Comparison of ENCODE assay signal across 19 cellular contexts in the genomic region with DNA sequence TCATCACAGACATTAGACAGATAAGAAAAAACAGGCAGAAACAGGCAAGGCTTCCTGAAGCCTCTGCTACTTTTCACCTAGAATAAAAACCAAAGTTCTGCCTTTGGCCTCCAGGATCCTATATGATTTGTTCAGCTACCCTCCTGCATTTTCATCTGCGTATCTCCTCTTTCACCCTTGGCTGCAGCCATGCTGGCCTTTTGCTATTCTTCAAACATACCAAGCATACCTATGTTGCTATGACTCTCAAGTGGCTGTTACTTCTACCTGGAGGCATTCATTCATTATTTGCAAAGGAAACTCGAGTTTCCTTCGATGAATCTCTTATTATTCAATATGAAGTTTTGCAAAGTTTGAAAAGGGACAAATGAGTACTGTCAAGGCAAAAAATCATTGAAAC.
DNase-seq lines count a peak whose midpoint lies in the region; ATAC-seq and TF ChIP-seq lines count a peak whose summit lies in the region.
"Had no signal": no experiment of that assay in that cellular context is flagged by ENCODE, and none has a peak within 500 bp of the region (broad histone marks: within the 10 kb centered on the region; RNA-seq: fewer than 3 reads in every experiment).

No MANE protein-coding gene starts in this region.

- peak overlapping the region; percentile 57 for H3K4me3 Mint-ChIP-seq in Caco-2 (ENCODE audit: unreplicated experiment)
- no peak overlapping the region for H3K4me3 Mint-ChIP-seq in neural progenitor cell
- no peak overlapping the region for H3K4me3 Mint-ChIP-seq in activated T-cell treated with anti-CD3 and anti-CD28 coated beads, Interleukin-2, amount 50 U/mL, for 24 hours
- H3K4me3 Mint-ChIP-seq: CD8-positive, alpha-beta memory T cell had no signal

- no TSS peak for BruUV-seq in Caco-2 (replicated peaks; lab: Mats Ljungman, UMichigan)
- no TSS peak for BruUV-seq in PC-9 (replicated peaks; lab: Mats Ljungman, UMichigan)
- no TSS peak for BruUV-seq in mammary epithelial cell (replicated peaks; lab: Mats Ljungman, UMichigan)

- H3K4me1 Mint-ChIP-seq in Caco-2 (ENCODE audit: low read depth, unreplicated experiment) (peaks cover 36% of the 10 kb centered on the region), neural progenitor cell (peaks cover 9% of the 10 kb centered on the region)
- no peaks in the 10 kb centered on the region for H3K4me1 Mint-ChIP-seq in activated T-cell treated with anti-CD3 and anti-CD28 coated beads, Interleukin-2, amount 50 U/mL, for 24 hours (ENCODE audit: low read depth)
- H3K4me1 Mint-ChIP-seq: CD8-positive, alpha-beta memory T cell had no signal

- H3K9me3 Mint-ChIP-seq in Caco-2 (ENCODE audit: unreplicated experiment): no peaks in the 10 kb centered on the region
- no peaks in the 10 kb centered on the region for H3K9me3 Mint-ChIP-seq in neural progenitor cell
- no peaks in the 10 kb centered on the region for H3K9me3 Mint-ChIP-seq in activated T-cell treated with anti-CD3 and anti-CD28 coated beads, Interleukin-2, amount 50 U/mL, for 24 hours
- H3K9me3 Mint-ChIP-seq: CD8-positive, alpha-beta memory T cell had no signal

- dilution Hi-C loops in mammary epithelial cell (cut with HindIII; ENCODE audit: low sequenced_read_pairs): no loop called here

- no peak overlapping the region for H3K4me2 ChIP-seq in PC-9
- no peak overlapping the region for H3K4me2 ChIP-seq in neural progenitor cell
- H3K4me2 ChIP-seq in mammary epithelial cell (ENCODE audit: insufficient read depth, low read depth, low read length): no peak overlapping the region
- H3K4me2 ChIP-seq: BLaER1 had no signal

- H3K9ac ChIP-seq in iPS-20b (ENCODE audit: low read depth, low read length) (no peak overlapping the region), neural progenitor cell (no peak overlapping the region), mammary epithelial cell (ENCODE audit: insufficient read depth, low read length) (no peak overlapping the region)
- H3K9ac ChIP-seq: BLaER1 had no signal

- no peaks in the 10 kb centered on the region for H3K27me3 Mint-ChIP-seq in Caco-2 (ENCODE audit: insufficient read depth, unreplicated experiment)
- no peaks in the 10 kb centered on the region for H3K27me3 Mint-ChIP-seq in neural progenitor cell (ENCODE audit: insufficient read depth, low read depth)
- H3K27me3 Mint-ChIP-seq in activated T-cell treated with anti-CD3 and anti-CD28 coated beads, Interleukin-2, amount 50 U/mL, for 24 hours: peaks cover 11% of the 10 kb centered on the region

- no peak overlapping the region for H3K4me3 ChIP-seq in Caco-2 (ENCODE audit: low read depth, low read length)
- no peak overlapping the region for H3K4me3 ChIP-seq in PC-9
- H3K4me3 ChIP-seq in iPS-20b (ENCODE audit: low read length): 0 out of 2 replicates have a peak overlapping the region, but pooled peaks have one; percentile 20
- H3K4me3 ChIP-seq in neural progenitor cell: no peak overlapping the region
- no peak overlapping the region for H3K4me3 ChIP-seq in mammary epithelial cell (replicated peaks in 1 of 3; ENCODE audit: insufficient read depth in 1 of 3, low read depth in 2 of 3, low read length in 3 of 3)
- H3K4me3 ChIP-seq: BLaER1, HAP-1, SK-N-MC had no signal

- no peak for TF ChIP-seq CTCF in Caco-2 (IDR thresholded peaks at IDR 0.05; ENCODE audit: insufficient read depth in 1 of 2, low read depth in 1 of 2, low read length in 1 of 2, severe bottlenecking in 1 of 2, unreplicated experiment in 1 of 2)
- no peak for TF ChIP-seq CTCF in PC-9 (conservative IDR thresholded peaks at IDR 0.05)
- TF ChIP-seq CTCF in neural progenitor cell (IDR thresholded peaks at IDR 0.05): no peak
- no peak for TF ChIP-seq CTCF in mammary epithelial cell (conservative IDR thresholded peaks at IDR 0.05 in 1 of 2, IDR thresholded peaks at IDR 0.05 in 1 of 2; ENCODE audit: extremely low read depth in 1 of 2, insufficient read depth in 1 of 2, low read depth in 1 of 2, low read length in 2 of 2)

- H3K9me2 ChIP-seq in PC-9 (ENCODE audit: insufficient read depth): no peaks in the 10 kb centered on the region

- H3K9me3 ChIP-seq in Caco-2: no peaks in the 10 kb centered on the region
- no peaks in the 10 kb centered on the region for H3K9me3 ChIP-seq in PC-9 (ENCODE audit: insufficient read depth, low read depth)
- H3K9me3 ChIP-seq in iPS-20b (ENCODE audit: insufficient read depth, low read depth, low read length): no peaks in the 10 kb centered on the region
- no peaks in the 10 kb centered on the region for H3K9me3 ChIP-seq in neural progenitor cell (ENCODE audit: low read depth)
- H3K9me3 ChIP-seq in mammary epithelial cell (replicated peaks; ENCODE audit: insufficient read depth, low read length): no peaks in the 10 kb centered on the region
- H3K9me3 ChIP-seq: BLaER1, HAP-1 had no signal

- H3K79me2 ChIP-seq in PC-9 (ENCODE audit: low read depth) (no peaks in the 10 kb centered on the region), neural progenitor cell (ENCODE audit: low read depth) (no peaks in the 10 kb centered on the region), mammary epithelial cell (ENCODE audit: insufficient read depth, low read length) (no peaks in the 10 kb centered on the region)

- H3K36me3 ChIP-seq in Caco-2 (ENCODE audit: control insufficient read depth, insufficient read depth, low read length) (no peaks in the 10 kb centered on the region), PC-9 (ENCODE audit: low read depth) (no peaks in the 10 kb centered on the region), iPS-20b (ENCODE audit: insufficient read depth, low read depth, low read length) (no peaks in the 10 kb centered on the region), neural progenitor cell (no peaks in the 10 kb centered on the region), mammary epithelial cell (ENCODE audit: insufficient read depth, low read length) (no peaks in the 10 kb centered on the region)
- H3K36me3 ChIP-seq: BLaER1, HAP-1 had no signal

- intact Hi-C loops in Caco-2 (cut with micrococcal nuclease; ENCODE audit: unreplicated experiment): no loop called here
- intact Hi-C loops in PC-9 (cut with micrococcal nuclease; ENCODE audit: unreplicated experiment): no loop called here
- intact Hi-C loops in mammary epithelial cell (cut with micrococcal nuclease): no loop called here

- H3F3A ChIP-seq in PC-9 (ENCODE audit: insufficient read depth, low read depth) (no peaks in the 10 kb centered on the region), neural progenitor cell (ENCODE audit: low read depth) (peaks cover 6% of the 10 kb centered on the region)

- in situ Hi-C loops in mammary epithelial cell (cut with MboI; ENCODE audit: low sequenced_read_pairs in 2 of 2): no loop called here

- DNase-seq in Caco-2: peak; percentile 60 to 63
- peak in 1 of 2 experiments; percentile 17 for DNase-seq in PC-9
- DNase-seq in neural progenitor cell (ENCODE audit: low spot score): peak; percentile 7
- DNase-seq in DMS 273 treated with DMSO at 0.1 percent for 48 hours (lab: John Stamatoyannopoulos, UW): no peak
- DNase-seq in activated T-cell treated with anti-CD3 and anti-CD28 coated beads, Interleukin-2, amount 50 U/mL, for 24 hours: no peak
- no peak for DNase-seq in mammary epithelial cell
- DNase-seq: CD8-positive, alpha-beta memory T cell; KG1; NCI-H1417 treated with DMSO at 0.1 percent for 48 hours; NCI-H2029; NCI-H510A; NCI-H774; Right ventricle myocardium superior had no signal

- H3K27ac ChIP-seq in PC-9 (no peak overlapping the region), iPS-20b (ENCODE audit: low read length) (no peak overlapping the region), neural progenitor cell (no peak overlapping the region), mammary epithelial cell (ENCODE audit: insufficient read depth, low read depth, low read length) (no peak overlapping the region)
- H3K27ac ChIP-seq: BLaER1, SK-N-MC had no signal

- H3K4me1 ChIP-seq in Caco-2 (peaks cover 42% of the 10 kb centered on the region), PC-9 (replicated peaks; ENCODE audit: insufficient read depth) (no peaks in the 10 kb centered on the region), iPS-20b (ENCODE audit: insufficient read depth, low read length) (peaks cover 13% of the 10 kb centered on the region; the same call in 1 of the 2 replicates), neural progenitor cell (peaks cover 7% of the 10 kb centered on the region), mammary epithelial cell (ENCODE audit: insufficient read depth, low read length) (no peaks in the 10 kb centered on the region)
- H3K4me1 ChIP-seq: BLaER1, HAP-1 had no signal

- H2AFZ ChIP-seq in PC-9 (peak overlapping the region; percentile 61; the same call in 1 of the 2 replicates), neural progenitor cell (replicated peaks) (no peak overlapping the region), mammary epithelial cell (ENCODE audit: low read depth, low read length) (no peak overlapping the region)

- H3K27ac Mint-ChIP-seq in Caco-2 (ENCODE audit: unreplicated experiment) (peak overlapping the region; percentile 76), neural progenitor cell (no peak overlapping the region)
- H3K27ac Mint-ChIP-seq in activated T-cell treated with anti-CD3 and anti-CD28 coated beads, Interleukin-2, amount 50 U/mL, for 24 hours: no peak overlapping the region
- H3K27ac Mint-ChIP-seq: CD8-positive, alpha-beta memory T cell had no signal

- CTCF ChIA-PET in Caco-2 (lab: Charles Lee): no interaction called here
- CTCF ChIA-PET in PC-9 (lab: Charles Lee): no interaction called here
- CTCF ChIA-PET in mammary epithelial cell (lab: Charles Lee; ENCODE audit: low non-redundant PET): no interaction called here

- H3K36me3 Mint-ChIP-seq in Caco-2 (ENCODE audit: insufficient read depth, unreplicated experiment) (no peaks in the 10 kb centered on the region), neural progenitor cell (no peaks in the 10 kb centered on the region)
- H3K36me3 Mint-ChIP-seq in activated T-cell treated with anti-CD3 and anti-CD28 coated beads, Interleukin-2, amount 50 U/mL, for 24 hours (ENCODE audit: low read depth): no peaks in the 10 kb centered on the region
- H3K36me3 Mint-ChIP-seq: CD8-positive, alpha-beta memory T cell had no signal

- WGBS in mammary epithelial cell (ENCODE audit: low coverage, missing lambda C conversion rate): 43% methylated on average over 3 of the region's 3 CpGs

- H4K20me1 ChIP-seq in PC-9 (ENCODE audit: insufficient read depth): no peaks in the 10 kb centered on the region
- H4K20me1 ChIP-seq in neural progenitor cell (ENCODE audit: low read depth): no peaks in the 10 kb centered on the region
- H4K20me1 ChIP-seq in mammary epithelial cell (ENCODE audit: insufficient read depth, low read length): no peaks in the 10 kb centered on the region
- H4K20me1 ChIP-seq: BLaER1 had no signal

- no peaks in the 10 kb centered on the region for H3K27me3 ChIP-seq in Caco-2 (replicated peaks; ENCODE audit: control insufficient read depth, insufficient read depth, low read length)
- H3K27me3 ChIP-seq in PC-9 (ENCODE audit: insufficient read depth, low read depth): no peaks in the 10 kb centered on the region
- no peaks in the 10 kb centered on the region for H3K27me3 ChIP-seq in iPS-20b (ENCODE audit: insufficient read depth, low read length)
- H3K27me3 ChIP-seq in neural progenitor cell: no peaks in the 10 kb centered on the region
- H3K27me3 ChIP-seq in mammary epithelial cell (ENCODE audit: insufficient read depth, low read length): no peaks in the 10 kb centered on the region
- H3K27me3 ChIP-seq: BLaER1 had no signal

- POLR2A ChIA-PET in Caco-2 (lab: Charles Lee): no interaction called here
- POLR2A ChIA-PET in PC-9 (lab: Charles Lee; ENCODE audit: unreplicated experiment): no interaction called here

- no peak for ATAC-seq in HG03280 (IDR thresholded peaks at IDR 0.05; ENCODE audit: unreplicated experiment)
- ATAC-seq: Panc1 had no signal

Comparison
In these comparisons a context has a peak if more than half of its experiments do, and no peak if none do; other contexts are left out.
1. DNase-seq: peak in Caco-2 (2 of 2) and neural progenitor cell (single experiment); none in DMS 273 treated with DMSO at 0.1 percent for 48 hours (single experiment), activated T-cell treated with anti-CD3 and anti-CD28 coated beads, Interleukin-2, amount 50 U/mL, for 24 hours (single experiment) and mammary epithelial cell (single experiment).